Comparison of ENCODE assay signal across 10 cellular contexts in genomic region chr13:44050450-44051063, GRCh38.
A peak's percentile ranks its signal among the peaks of the same experiment; 100 is the strongest.
DNase-seq lines count a peak whose midpoint lies in the region; ATAC-seq and TF ChIP-seq lines count a peak whose summit lies in the region.
"Had no signal": no experiment of that assay in that cellular context is flagged by ENCODE, and none has a peak within 500 bp of the region (broad histone marks: within the 10 kb centered on the region; RNA-seq: fewer than 3 reads in every experiment).

No MANE protein-coding gene starts in this region.

- H3K4me1 Mint-ChIP-seq in MCF 10A (ENCODE audit: insufficient read depth, unreplicated experiment) = peaks cover 5% of the 10 kb centered on the region

- H3K4me1 ChIP-seq in lung (ENCODE audit: control insufficient read depth in 2 of 2, insufficient read depth in 2 of 2, low read length in 2 of 2) = peaks cover 0 to 2% of the 10 kb centered on the region in 2 donors

- H3K9me3 Mint-ChIP-seq in MCF 10A (ENCODE audit: unreplicated experiment) = no peaks in the 10 kb centered on the region
- H3K9me3 Mint-ChIP-seq: naive thymus-derived CD8-positive, alpha-beta T cell had no signal

- 28 to 44% methylated on average over 3 of the region's 3 CpGs for WGBS in lung, 2 donors

- no peak overlapping the region for H3K27ac Mint-ChIP-seq in MCF 10A (ENCODE audit: low read depth, unreplicated experiment)
- H3K27ac Mint-ChIP-seq: naive thymus-derived CD8-positive, alpha-beta T cell had no signal

- peak; percentile 72 for DNase-seq in DMS153 treated with DMSO at 0.1 percent for 48 hours (lab: John Stamatoyannopoulos, UW; ENCODE audit: unreplicated experiment)
- DNase-seq in DMS153 (lab: John Stamatoyannopoulos, UW) = no peak
- peak; percentile 3 to 61 (median 17) for DNase-seq in NCI-H1417 (lab: John Stamatoyannopoulos, UW)
- DNase-seq in MCF 10A (ENCODE audit: unreplicated experiment) = peak; percentile 54
- no peak for DNase-seq in lung (ENCODE audit: low spot score)
- no peak for DNase-seq in GOT3 (lab: John Stamatoyannopoulos, UW)
- DNase-seq in middle frontal gyrus (ENCODE audit: extremely low spot score, low spot score) = no peak

- H3K4me3 Mint-ChIP-seq in MCF 10A (ENCODE audit: unreplicated experiment) = no peak overlapping the region
- H3K4me3 Mint-ChIP-seq: naive thymus-derived CD8-positive, alpha-beta T cell had no signal

- CTCF ChIA-PET in MCF 10A (lab: Yijun Ruan, JAX) = interaction anchor here (0.5 to 1.6 kb wide), 8 partner anchors 55 to 403 kb away, joined by 3 to 8 read pairs (median 4); no protein-coding TSS in a partner anchor

- ATAC-seq in lung (ENCODE audit: insufficient read depth, low FRiP score) (no peak), HG03108 (IDR thresholded peaks at IDR 0.05; ENCODE audit: unreplicated experiment) (no peak)
- ATAC-seq: naive thymus-derived CD8-positive, alpha-beta T cell had no signal

- intact Hi-C loops in MCF 10A (cut with micrococcal nuclease) = loop anchor here (1.0 to 2.0 kb wide), 8 partner anchors 92 to 920 kb away; no protein-coding TSS in a partner anchor

- H3K27me3 Mint-ChIP-seq in MCF 10A (ENCODE audit: insufficient read depth, unreplicated experiment) = peaks cover 26% of the 10 kb centered on the region

- H3K27me3 ChIP-seq in lung (ENCODE audit: control insufficient read depth, insufficient read depth) = no peaks in the 10 kb centered on the region
- H3K27me3 ChIP-seq: BLaER1 had no signal

- H3K27ac ChIP-seq in lung (ENCODE audit: low read depth in 1 of 2, low read length in 1 of 2) = no peak overlapping the region
- H3K27ac ChIP-seq: BLaER1 had no signal

- no peaks in the 10 kb centered on the region for H3K36me3 ChIP-seq in lung (ENCODE audit: control insufficient read depth in 2 of 2, insufficient read depth in 2 of 2, low read length in 2 of 2)
- H3K36me3 ChIP-seq: BLaER1 had no signal

- no TSS peak for BruUV-seq in MCF 10A (replicated peaks; lab: Mats Ljungman, UMichigan)

- peak; percentile 62 for TF ChIP-seq CTCF in MCF 10A (IDR thresholded peaks at IDR 0.05; ENCODE audit: unreplicated experiment)
- TF ChIP-seq CTCF in lung (IDR thresholded peaks at IDR 0.05; ENCODE audit: control extremely low read depth, extremely low read depth) = peak; percentile 56

- POLR2A ChIA-PET in MCF 10A (lab: Yijun Ruan, JAX) = interaction anchor here (0.6 to 1.6 kb wide), 4 partner anchors 90 to 920 kb away, joined by 3 to 6 read pairs (median 4); no protein-coding TSS in a partner anchor

- H3K4me3 ChIP-seq in lung = no peak overlapping the region
- H3K4me3 ChIP-seq: BLaER1 had no signal

- no peaks in the 10 kb centered on the region for H3K36me3 Mint-ChIP-seq in MCF 10A (ENCODE audit: insufficient read depth, unreplicated experiment)
- H3K36me3 Mint-ChIP-seq: naive thymus-derived CD8-positive, alpha-beta T cell had no signal

- H3K9me3 ChIP-seq in lung (ENCODE audit: control insufficient read depth in 2 of 2, insufficient read depth in 1 of 2, low read length in 1 of 2) = no peaks in the 10 kb centered on the region
- H3K9me3 ChIP-seq: BLaER1 had no signal

Comparison
In these comparisons a context has a peak if more than half of its experiments do, and no peak if none do; other contexts are left out.
1. DNase-seq: peak in DMS153 treated with DMSO at 0.1 percent for 48 hours (single experiment), NCI-H1417 (3 of 3) and MCF 10A (single experiment); none in DMS153 (single experiment), lung (single experiment), GOT3 (single experiment) and middle frontal gyrus (single experiment).